ENCODE assay signal across 9 cellular contexts in the genomic region with DNA sequence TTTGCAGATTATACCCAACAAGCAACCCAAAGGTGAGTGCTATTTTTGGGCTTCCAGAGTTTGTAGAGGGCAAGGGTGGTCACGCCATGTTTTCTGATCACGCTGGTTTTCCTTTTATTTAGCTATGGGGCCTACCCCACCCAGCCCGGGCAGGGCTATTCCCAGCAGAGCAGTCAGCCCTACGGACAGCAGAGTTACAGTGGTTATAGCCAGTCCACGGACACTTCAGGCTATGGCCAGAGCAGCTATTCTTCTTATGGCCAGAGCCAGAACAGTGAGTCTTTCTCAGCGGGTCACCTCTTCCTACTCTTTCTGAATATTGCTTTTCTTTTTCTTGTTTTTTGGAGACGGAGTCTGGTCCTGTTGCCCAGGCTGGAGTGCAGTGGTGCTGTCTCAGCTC. TPM values are rescaled to one million over a fixed set of nuclear protein-coding genes. Genes with fewer than 3 reads are reported as not detected.
DNase-seq lines count a peak whose midpoint lies in the region; ATAC-seq and TF ChIP-seq lines count a peak whose summit lies in the region.
"Had no signal": no experiment of that assay in that cellular context is flagged by ENCODE, and none has a peak within 500 bp of the region (broad histone marks: within the 10 kb centered on the region; RNA-seq: fewer than 3 reads in every experiment).

No MANE protein-coding gene starts in this region.

- no peaks in the 10 kb centered on the region for H3K27me3 Mint-ChIP-seq in CD4-positive, alpha-beta T cell
- peaks cover 41% of the 10 kb centered on the region for H3K27me3 Mint-ChIP-seq in neural crest cell (ENCODE audit: low read depth)

- DNase-seq in CD4-positive, alpha-beta T cell: no peak
- DNase-seq in MG63 (no peak), coronary artery (ENCODE audit: low spot score) (no peak), neural crest cell (ENCODE audit: low read depth, low spot score) (no peak), 8988T (no peak), GM10266 (ENCODE audit: extremely low spot score) (no peak), NCI-H2081 (lab: John Stamatoyannopoulos, UW) (no peak)

- H3K4me3 ChIP-seq in MG63 (peak overlapping the region; percentile 99), coronary artery (peak overlapping the region; percentile 78)

- peak overlapping the region; percentile 97 for H3K4me3 Mint-ChIP-seq in CD4-positive, alpha-beta T cell
- peak overlapping the region; percentile 99 for H3K4me3 Mint-ChIP-seq in neural crest cell

- no peak for TF ChIP-seq CTCF in CD4-positive, alpha-beta T cell (IDR thresholded peaks at IDR 0.05)
- TF ChIP-seq CTCF in coronary artery (IDR thresholded peaks at IDR 0.05) (no peak), neural crest cell (conservative IDR thresholded peaks at IDR 0.05) (no peak), GM10266 (IDR thresholded peaks at IDR 0.05; ENCODE audit: control insufficient read depth, insufficient read depth, low read depth, missing control alignments) (no peak)

- H3K9me3 Mint-ChIP-seq in CD4-positive, alpha-beta T cell: no peaks in the 10 kb centered on the region
- H3K9me3 Mint-ChIP-seq in neural crest cell: no peaks in the 10 kb centered on the region

- H3K36me3 Mint-ChIP-seq in CD4-positive, alpha-beta T cell (ENCODE audit: low read depth): peaks cover 80% of the 10 kb centered on the region
- H3K36me3 Mint-ChIP-seq in neural crest cell (ENCODE audit: low read depth): peaks cover 57% of the 10 kb centered on the region

- POLR2A ChIA-PET in CD4-positive, alpha-beta T cell (lab: Charles Lee): interaction anchor here (1.7 to 6.6 kb wide), 2 partner anchors 17 to 40 kb away, joined by 13 to 89 read pairs; partner anchors contain the start of gene PYCARD

- ATAC-seq in CD4-positive, alpha-beta T cell (ENCODE audit: poor library complexity): no peak
- ATAC-seq in HG02763 (IDR thresholded peaks at IDR 0.05; ENCODE audit: unreplicated experiment): no peak

- peak overlapping the region; percentile 21 for H3K27ac ChIP-seq in CD4-positive, alpha-beta T cell (ENCODE audit: low read depth, low read length)
- H3K27ac ChIP-seq in coronary artery: no peak overlapping the region

- intact Hi-C loops in CD4-positive, alpha-beta T cell (cut with DNase I, micrococcal nuclease): loop anchor here (5.0 to 10.0 kb wide), 5 partner anchors 110 to 682 kb away; partner anchors contain the start of genes STX4 (in 1 of the 2), ZNF646 (in 1 of the 2) and ZNF668 (in 1 of the 2)

- H3K36me3 ChIP-seq in MG63: peaks cover 71% of the 10 kb centered on the region

- peak overlapping the region; percentile 95 for H3K27ac Mint-ChIP-seq in CD4-positive, alpha-beta T cell
- peak overlapping the region; percentile 38 for H3K27ac Mint-ChIP-seq in neural crest cell (ENCODE audit: unreplicated experiment)

- peaks cover 82% of the 10 kb centered on the region for H3K4me1 Mint-ChIP-seq in CD4-positive, alpha-beta T cell (ENCODE audit: low read depth)
- peaks cover 73% of the 10 kb centered on the region for H3K4me1 Mint-ChIP-seq in neural crest cell

- CTCF ChIA-PET in CD4-positive, alpha-beta T cell (lab: Charles Lee): interaction anchor here (0.9 to 2.0 kb wide), 2 partner anchors 18 to 40 kb away, joined by 3 to 5 read pairs; no protein-coding TSS in a partner anchor

- H3K27me3 ChIP-seq in CD4-positive, alpha-beta T cell (ENCODE audit: control insufficient read depth, insufficient read depth, low read length): no peaks in the 10 kb centered on the region
- H3K27me3 ChIP-seq in MG63: no peaks in the 10 kb centered on the region

- H3K9me3 ChIP-seq in CD4-positive, alpha-beta T cell (ENCODE audit: control insufficient read depth, low read length): no peaks in the 10 kb centered on the region
- H3K9me3 ChIP-seq in MG63: no peaks in the 10 kb centered on the region

RNA-seq across cellular contexts. Expression of gene FUS, which starts 2.5 kb away (rescaled TPM):
- 100 to 1,000 TPM; 699 to 733 TPM for total RNA-seq in CD4-positive, alpha-beta T cell
- 14.5 and 17.2 TPM in 2 replicates for total RNA-seq in MG63 (2014; rRNA removed; shearing (Covaris generic); ENCODE audit: low replicate concordance)
- 970 and 984 TPM in 2 replicates for total RNA-seq in neural crest cell

RNA-seq across cellular contexts. Expression of gene PYCARD, which starts 20.2 kb away (rescaled TPM):
- total RNA-seq in CD4-positive, alpha-beta T cell: 1 to 10 TPM; 8.1 to 8.5 TPM
- total RNA-seq in MG63 (2014; rRNA removed; shearing (Covaris generic); ENCODE audit: low replicate concordance): not detected in 2 replicates
- total RNA-seq in neural crest cell: 1.7 and 3.3 TPM in 2 replicates

RNA-seq across cellular contexts. Expression of gene TRIM72, which starts 31.5 kb away (rescaled TPM):
- under 1 TPM in 1 of 2 experiments, not detected in 1; 0.17 TPM for total RNA-seq in CD4-positive, alpha-beta T cell
- total RNA-seq in MG63 (2014; rRNA removed; shearing (Covaris generic); ENCODE audit: low replicate concordance): not detected in 2 replicates
- total RNA-seq in neural crest cell: 0.05 TPM in 1 of 2 replicates, not detected in the other
- total RNA-seq: subcutaneous adipose tissue had no signal

RNA-seq across cellular contexts. Expression of gene PRSS36, which starts 32.5 kb away (rescaled TPM):
- total RNA-seq in CD4-positive, alpha-beta T cell: under 1 TPM; 0.33 to 0.56 TPM
- 1.7 TPM in 1 of 2 replicates, not detected in the other for total RNA-seq in MG63 (2014; rRNA removed; shearing (Covaris generic); ENCODE audit: low replicate concordance)
- total RNA-seq in neural crest cell: 0.68 and 1.1 TPM in 2 replicates

RNA-seq across cellular contexts. Expression of gene PYDC1, which starts 34.5 kb away (rescaled TPM):
- not detected for total RNA-seq in CD4-positive, alpha-beta T cell
- total RNA-seq in MG63 (2014; rRNA removed; shearing (Covaris generic); ENCODE audit: low replicate concordance): not detected in 2 replicates
- not detected in 2 replicates for total RNA-seq in neural crest cell
- total RNA-seq: subcutaneous adipose tissue had no signal

Comparison
In these comparisons a context has a peak if more than half of its experiments do, and no peak if none do; other contexts are left out.
1. RNA of gene FUS, which starts 2.5 kb away (total RNA-seq): 970 to 984 TPM in neural crest cell and 699 to 733 TPM in CD4-positive, alpha-beta T cell; 14.5 to 17.2 TPM in MG63; every median in the first group is over 10 times any median in the second.